In genomic region chr9:127229691-127230417, GRCh38 we compare ENCODE assay signal across 21 cellular contexts.
"Had no signal": no experiment of that assay in that cellular context is flagged by ENCODE, and none has a peak within 500 bp of the region (broad histone marks: within the 10 kb centered on the region; RNA-seq: fewer than 3 reads in every experiment).

No MANE protein-coding gene starts in this region.

- H3K9me3 ChIP-seq: esophagus squamous epithelium, heart left ventricle, prostate gland, right atrium auricular region, upper lobe of right lung had no signal

- H3K27me3 Mint-ChIP-seq: central memory CD8-positive, alpha-beta T cell had no signal

- H3K4me1 ChIP-seq: prostate gland had no signal

- FAIRE-seq: colon, keratinocyte, TTC549 had no signal

- H3K27ac ChIP-seq: brain microvascular endothelial cell, heart left ventricle, prostate gland, right atrium auricular region, upper lobe of right lung had no signal

- H3K4me3 ChIP-seq: esophagus squamous epithelium, heart left ventricle, lung, prostate gland, right atrium auricular region, upper lobe of right lung had no signal

- H3K36me3 Mint-ChIP-seq: activated naive CD4-positive, alpha-beta T cell treated with anti-CD3 and anti-CD28 coated beads, Interleukin-2, amount 50 U/mL, for 72 hours; naive thymus-derived CD4-positive, alpha-beta T cell had no signal

- H3K27me3 ChIP-seq: brain microvascular endothelial cell, esophagus squamous epithelium, heart left ventricle, right atrium auricular region, upper lobe of right lung had no signal

- H3K4me3 Mint-ChIP-seq: activated CD8-positive, alpha-beta T cell treated with anti-CD3 and anti-CD28 coated beads, Interleukin-2, amount 10 ng/mL, durations not matched to agents 7 days and 5 days; activated T-helper 17 cell treated with anti-CD3 and anti-CD28 coated beads, Interleukin-2, amount 50 U/mL, for 72 hours; central memory CD8-positive, alpha-beta T cell; naive thymus-derived CD4-positive, alpha-beta T cell had no signal

- DNase-seq: activated CD4-positive, alpha-beta T cell treated with anti-CD3 and anti-CD28 coated beads for 1 hour; activated CD4-positive, alpha-beta T cell treated with anti-CD3 and anti-CD28 coated beads, Interleukin-2, amount 50 U/mL, for 1 hour; activated CD8-positive, alpha-beta T cell treated with anti-CD3 and anti-CD28 coated beads, Interleukin-2, amount 10 ng/mL, durations not matched to agents 7 days and 5 days; aorta; brain microvascular endothelial cell; effector memory CD4-positive, alpha-beta T cell; esophagus squamous epithelium; heart left ventricle; stimulated activated CD4-positive, alpha-beta T cell treated with anti-CD3 and anti-CD28 coated beads, Interleukin-4, amount 100 ng/mL, for 24 hours; stimulated activated naive CD4-positive, alpha-beta T cell treated with Interleukin-2 at 50 U/mL for 16 hours; upper lobe of right lung had no signal

- H3K27ac Mint-ChIP-seq: activated CD8-positive, alpha-beta T cell treated with anti-CD3 and anti-CD28 coated beads, Interleukin-2, amount 10 ng/mL, durations not matched to agents 7 days and 5 days; activated naive CD4-positive, alpha-beta T cell treated with anti-CD3 and anti-CD28 coated beads, Interleukin-2, amount 50 U/mL, for 72 hours; activated T-helper 17 cell treated with anti-CD3 and anti-CD28 coated beads, Interleukin-2, amount 50 U/mL, for 72 hours; naive thymus-derived CD4-positive, alpha-beta T cell had no signal

- H3K9me3 Mint-ChIP-seq: activated naive CD4-positive, alpha-beta T cell treated with anti-CD3 and anti-CD28 coated beads, Interleukin-2, amount 50 U/mL, for 72 hours; activated T-helper 17 cell treated with anti-CD3 and anti-CD28 coated beads, Interleukin-2, amount 50 U/mL, for 72 hours; central memory CD8-positive, alpha-beta T cell; naive thymus-derived CD4-positive, alpha-beta T cell had no signal

- H3K36me3 ChIP-seq: brain microvascular endothelial cell, esophagus squamous epithelium, prostate gland, right atrium auricular region, upper lobe of right lung had no signal

- ATAC-seq: activated CD8-positive, alpha-beta T cell treated with anti-CD3 and anti-CD28 coated beads, Interleukin-2, amount 10 ng/mL, durations not matched to agents 7 days and 5 days; activated naive CD4-positive, alpha-beta T cell treated with anti-CD3 and anti-CD28 coated beads, Interleukin-2, amount 50 U/mL, for 72 hours; activated T-helper 17 cell treated with anti-CD3 and anti-CD28 coated beads, Interleukin-2, amount 50 U/mL, for 72 hours; heart left ventricle; naive thymus-derived CD4-positive, alpha-beta T cell; upper lobe of right lung had no signal
